In genomic region chr15:81356252-81356651, GRCh38 we compare ENCODE assay signal across 24 cellular contexts. TPM values are rescaled to one million over a fixed set of nuclear protein-coding genes. Genes with fewer than 3 reads are reported as not detected.
DNase-seq lines count a peak whose midpoint lies in the region; ATAC-seq and TF ChIP-seq lines count a peak whose summit lies in the region.
"Had no signal": no experiment of that assay in that cellular context is flagged by ENCODE, and none has a peak within 500 bp of the region (broad histone marks: within the 10 kb centered on the region; RNA-seq: fewer than 3 reads in every experiment).

No MANE protein-coding gene starts in this region.

- peak overlapping the region; percentile 24 for H3K23ac ChIP-seq in mesendoderm (ENCODE audit: low read length)

- H2AK5ac ChIP-seq in mesendoderm (ENCODE audit: low read length): no peak overlapping the region

- H3K79me2 ChIP-seq in mesendoderm (ENCODE audit: control insufficient read depth, insufficient read depth, low read length): no peaks in the 10 kb centered on the region

- H3K56ac ChIP-seq in mesendoderm (ENCODE audit: low read length): no peak overlapping the region

- no peak overlapping the region for H3K18ac ChIP-seq in mesendoderm (ENCODE audit: low read length)

- no peak overlapping the region for H3K4me3 Mint-ChIP-seq in activated CD4-positive, alpha-beta T cell treated with anti-CD3 and anti-CD28 coated beads, Interleukin-2, amount 10 ng/mL, durations not matched to agents 24 days and 14 days
- H3K4me3 Mint-ChIP-seq in activated CD4-positive, alpha-beta T cell treated with anti-CD3 and anti-CD28 coated beads for 36 hours: no peak overlapping the region
- no peak overlapping the region for H3K4me3 Mint-ChIP-seq in WTC11
- no peak overlapping the region for H3K4me3 Mint-ChIP-seq in activated naive CD8-positive, alpha-beta T cell treated with anti-CD3 and anti-CD28 coated beads, Interleukin-2, amount 50 U/mL, for 24 hours
- H3K4me3 Mint-ChIP-seq: CD14-positive monocyte; CD4-positive, alpha-beta T cell; CD8-positive, alpha-beta memory T cell had no signal

- no peak for TF ChIP-seq CTCF in WTC11 (IDR thresholded peaks at IDR 0.05)

- H3K27ac ChIP-seq in mesendoderm (ENCODE audit: low read depth, low read length): no peak overlapping the region
- H3K27ac ChIP-seq: A549; BLaER1 treated with 17β-estradiol and CSF1 and Interleukin-3, amounts not matched to agents 10 nM and 100 nM had no signal

- H2BK120ac ChIP-seq in mesendoderm (ENCODE audit: low read depth, low read length): no peak overlapping the region

- peaks cover 6% of the 10 kb centered on the region for H3K27me3 Mint-ChIP-seq in activated CD4-positive, alpha-beta T cell treated with anti-CD3 and anti-CD28 coated beads, Interleukin-2, amount 10 ng/mL, durations not matched to agents 24 days and 14 days
- no peaks in the 10 kb centered on the region for H3K27me3 Mint-ChIP-seq in activated CD4-positive, alpha-beta T cell treated with anti-CD3 and anti-CD28 coated beads for 36 hours
- H3K27me3 Mint-ChIP-seq in WTC11 (ENCODE audit: low read depth): no peaks in the 10 kb centered on the region
- no peaks in the 10 kb centered on the region for H3K27me3 Mint-ChIP-seq in activated naive CD8-positive, alpha-beta T cell treated with anti-CD3 and anti-CD28 coated beads, Interleukin-2, amount 50 U/mL, for 24 hours
- H3K27me3 Mint-ChIP-seq: CD4-positive, alpha-beta T cell had no signal

- H2BK15ac ChIP-seq in mesendoderm (replicated peaks; ENCODE audit: low read depth): no peak overlapping the region

- no peak overlapping the region for H3K4me3 ChIP-seq in mesendoderm (ENCODE audit: low read length)
- H3K4me3 ChIP-seq: A549; BLaER1 treated with 17β-estradiol and CSF1 and Interleukin-3, amounts not matched to agents 10 nM and 100 nM had no signal

- no peaks in the 10 kb centered on the region for H3K9me3 Mint-ChIP-seq in activated CD4-positive, alpha-beta T cell treated with anti-CD3 and anti-CD28 coated beads, Interleukin-2, amount 10 ng/mL, durations not matched to agents 24 days and 14 days
- no peaks in the 10 kb centered on the region for H3K9me3 Mint-ChIP-seq in activated CD4-positive, alpha-beta T cell treated with anti-CD3 and anti-CD28 coated beads for 36 hours (ENCODE audit: low read depth)
- no peaks in the 10 kb centered on the region for H3K9me3 Mint-ChIP-seq in WTC11
- no peaks in the 10 kb centered on the region for H3K9me3 Mint-ChIP-seq in activated naive CD8-positive, alpha-beta T cell treated with anti-CD3 and anti-CD28 coated beads, Interleukin-2, amount 50 U/mL, for 24 hours
- H3K9me3 Mint-ChIP-seq: CD14-positive monocyte; CD4-positive, alpha-beta T cell; CD8-positive, alpha-beta memory T cell had no signal

- H4K5ac ChIP-seq in mesendoderm (ENCODE audit: low read length): no peak overlapping the region

- no CpG with 5 or more reads among the region's 5 CpGs for WGBS in mesendoderm (ENCODE audit: extremely low coverage, insufficient coverage, low lambda C conversion rate)

- intact Hi-C loops in activated CD4-positive, alpha-beta T cell treated with anti-CD3 and anti-CD28 coated beads, Interleukin-2, amount 10 ng/mL, durations not matched to agents 24 days and 14 days (cut with micrococcal nuclease): no loop called here
- intact Hi-C loops in activated CD4-positive, alpha-beta T cell treated with anti-CD3 and anti-CD28 coated beads for 36 hours (cut with DNase I, micrococcal nuclease): no loop called here

- H2BK5ac ChIP-seq in mesendoderm (ENCODE audit: low read length): no peak overlapping the region

- no peak overlapping the region for H3K27ac Mint-ChIP-seq in activated CD4-positive, alpha-beta T cell treated with anti-CD3 and anti-CD28 coated beads, Interleukin-2, amount 10 ng/mL, durations not matched to agents 24 days and 14 days
- no peak overlapping the region for H3K27ac Mint-ChIP-seq in activated CD4-positive, alpha-beta T cell treated with anti-CD3 and anti-CD28 coated beads for 36 hours
- no peak overlapping the region for H3K27ac Mint-ChIP-seq in WTC11
- H3K27ac Mint-ChIP-seq in activated naive CD8-positive, alpha-beta T cell treated with anti-CD3 and anti-CD28 coated beads, Interleukin-2, amount 50 U/mL, for 24 hours: no peak overlapping the region
- H3K27ac Mint-ChIP-seq: CD14-positive monocyte; CD4-positive, alpha-beta T cell; CD8-positive, alpha-beta memory T cell had no signal

- H3K4me2 ChIP-seq in mesendoderm (ENCODE audit: low read length): no peak overlapping the region
- H3K4me2 ChIP-seq: A549; BLaER1 treated with 17β-estradiol and CSF1 and Interleukin-3, amounts not matched to agents 10 nM and 100 nM had no signal

- H3K27me3 ChIP-seq in mesendoderm (ENCODE audit: insufficient read depth, low read length, poor library complexity): no peaks in the 10 kb centered on the region
- H3K27me3 ChIP-seq: BLaER1 treated with 17β-estradiol and CSF1 and Interleukin-3, amounts not matched to agents 10 nM and 100 nM had no signal

- ATAC-seq in activated CD4-positive, alpha-beta T cell treated with anti-CD3 and anti-CD28 coated beads for 36 hours: no peak
- ATAC-seq in WTC11: peak; percentile 60
- no peak for ATAC-seq in activated naive CD8-positive, alpha-beta T cell treated with anti-CD3 and anti-CD28 coated beads, Interleukin-2, amount 50 U/mL, for 24 hours
- ATAC-seq in HG02798 (IDR thresholded peaks at IDR 0.05; ENCODE audit: poor library complexity, unreplicated experiment): no peak
- ATAC-seq: HCT116 had no signal

- CTCF ChIA-PET in activated CD4-positive, alpha-beta T cell treated with anti-CD3 and anti-CD28 coated beads for 36 hours (lab: Charles Lee): interaction anchor here (0.8 to 3.6 kb wide), 7 partner anchors 9 to 90 kb away, joined by 3 to 18 read pairs (median 3); no protein-coding TSS in a partner anchor
- CTCF ChIA-PET in WTC11 (lab: Charles Lee): interaction anchor here (0.7 to 2.0 kb wide), 9 partner anchors 12 to 90 kb away, joined by 3 to 7 read pairs (median 3); no protein-coding TSS in a partner anchor

- H3K9ac ChIP-seq in mesendoderm (ENCODE audit: low read length): no peak overlapping the region
- H3K9ac ChIP-seq: BLaER1 treated with 17β-estradiol and CSF1 and Interleukin-3, amounts not matched to agents 10 nM and 100 nM had no signal

- no peaks in the 10 kb centered on the region for H3K4me1 Mint-ChIP-seq in activated CD4-positive, alpha-beta T cell treated with anti-CD3 and anti-CD28 coated beads, Interleukin-2, amount 10 ng/mL, durations not matched to agents 24 days and 14 days
- H3K4me1 Mint-ChIP-seq in activated CD4-positive, alpha-beta T cell treated with anti-CD3 and anti-CD28 coated beads for 36 hours: no peaks in the 10 kb centered on the region
- H3K4me1 Mint-ChIP-seq in WTC11: peaks cover 16% of the 10 kb centered on the region
- no peaks in the 10 kb centered on the region for H3K4me1 Mint-ChIP-seq in activated naive CD8-positive, alpha-beta T cell treated with anti-CD3 and anti-CD28 coated beads, Interleukin-2, amount 50 U/mL, for 24 hours
- H3K4me1 Mint-ChIP-seq: CD14-positive monocyte; CD8-positive, alpha-beta memory T cell had no signal

- H3K4ac ChIP-seq in mesendoderm (ENCODE audit: low read depth, low read length): no peak overlapping the region

- POLR2A ChIA-PET in activated CD4-positive, alpha-beta T cell treated with anti-CD3 and anti-CD28 coated beads for 36 hours (lab: Charles Lee): no interaction called here
- POLR2A ChIA-PET in WTC11 (lab: Charles Lee): no interaction called here

- no peak overlapping the region for H4K8ac ChIP-seq in mesendoderm (ENCODE audit: low read depth, low read length)

- no peaks in the 10 kb centered on the region for H3K36me3 Mint-ChIP-seq in activated CD4-positive, alpha-beta T cell treated with anti-CD3 and anti-CD28 coated beads, Interleukin-2, amount 10 ng/mL, durations not matched to agents 24 days and 14 days (ENCODE audit: low read depth)
- no peaks in the 10 kb centered on the region for H3K36me3 Mint-ChIP-seq in activated CD4-positive, alpha-beta T cell treated with anti-CD3 and anti-CD28 coated beads for 36 hours (ENCODE audit: low read depth)
- H3K36me3 Mint-ChIP-seq in WTC11: no peaks in the 10 kb centered on the region
- H3K36me3 Mint-ChIP-seq in activated naive CD8-positive, alpha-beta T cell treated with anti-CD3 and anti-CD28 coated beads, Interleukin-2, amount 50 U/mL, for 24 hours (ENCODE audit: low read depth): no peaks in the 10 kb centered on the region
- H3K36me3 Mint-ChIP-seq: CD14-positive monocyte; CD8-positive, alpha-beta memory T cell had no signal

- DNase-seq in activated CD4-positive, alpha-beta T cell treated with anti-CD3 and anti-CD28 coated beads, Interleukin-2, amount 10 ng/mL, durations not matched to agents 24 days and 14 days: peak; percentile 44
- no peak for DNase-seq in activated CD4-positive, alpha-beta T cell treated with anti-CD3 and anti-CD28 coated beads for 36 hours
- DNase-seq in WTC11 (ENCODE audit: low spot score): no peak
- no peak for DNase-seq in mesendoderm
- DNase-seq in activated naive CD8-positive, alpha-beta T cell treated with anti-CD3 and anti-CD28 coated beads, Interleukin-2, amount 50 U/mL, for 24 hours: no peak
- no peak for DNase-seq in HK-2 (ENCODE audit: unreplicated experiment)
- DNase-seq: 8988T; ACHN; AML-193; BE2C; CD4-positive, alpha-beta T cell; CD8-positive, alpha-beta memory T cell; DMS 273 treated with DMSO at 0.1 percent for 48 hours; DMS53; DMS79 treated with DMSO at 0.1 percent for 48 hours; GF-D8; GOT3 had no signal

- H3K4me1 ChIP-seq in mesendoderm (ENCODE audit: control insufficient read depth, low read depth, low read length): no peaks in the 10 kb centered on the region
- H3K4me1 ChIP-seq: A549; BE2C; BLaER1 treated with 17β-estradiol and CSF1 and Interleukin-3, amounts not matched to agents 10 nM and 100 nM had no signal

- no peaks in the 10 kb centered on the region for H3K36me3 ChIP-seq in mesendoderm (ENCODE audit: control insufficient read depth, insufficient read depth, low read length)
- H3K36me3 ChIP-seq: BE2C; BLaER1 treated with 17β-estradiol and CSF1 and Interleukin-3, amounts not matched to agents 10 nM and 100 nM had no signal

- no peaks in the 10 kb centered on the region for H3K79me1 ChIP-seq in mesendoderm (ENCODE audit: low read length)

TF ChIP-seq in WTC11, 78 proteins besides CTCF, POLR2A, EP300 and RAD21 (continues in another document):
- TF ChIP-seq ZNF317 (CRISPR knock-in tag; IDR thresholded peaks at IDR 0.05; ENCODE audit: borderline replicate concordance, low read depth) (no peak), NR2C2 (CRISPR knock-in tag; IDR thresholded peaks at IDR 0.05) (no peak)

RNA-seq across cellular contexts. Expression of gene TMC3, which starts 17.8 kb away (rescaled TPM):
- total RNA-seq in activated CD4-positive, alpha-beta T cell treated with anti-CD3 and anti-CD28 coated beads, Interleukin-2, amount 10 ng/mL, durations not matched to agents 24 days and 14 days: not detected in 2 replicates
- not detected for total RNA-seq in activated CD4-positive, alpha-beta T cell treated with anti-CD3 and anti-CD28 coated beads for 36 hours
- total RNA-seq in WTC11 (2021): not detected in 3 replicates
- polyA plus RNA-seq in mesendoderm (2013, experiment 1 of 2): not detected
- polyA plus RNA-seq in mesendoderm (2013, experiment 2 of 2): not detected
- total RNA-seq: CD4-positive, alpha-beta T cell; CD8-positive, alpha-beta memory T cell; Daoy; G401 had no signal
- polyA plus RNA-seq: A549; CD14-positive monocyte; CD8-positive, alpha-beta memory T cell had no signal

RNA-seq across cellular contexts. Expression of gene STARD5, which starts 32.3 kb away (rescaled TPM):
- 4.6 and 5.8 TPM in 2 replicates for total RNA-seq in activated CD4-positive, alpha-beta T cell treated with anti-CD3 and anti-CD28 coated beads, Interleukin-2, amount 10 ng/mL, durations not matched to agents 24 days and 14 days
- total RNA-seq in activated CD4-positive, alpha-beta T cell treated with anti-CD3 and anti-CD28 coated beads for 36 hours: 1 to 10 TPM; 8.9 to 9.2 TPM
- 6.3 to 7.2 TPM (median 6.8 TPM) in 3 replicates for total RNA-seq in WTC11 (2021)
- polyA plus RNA-seq in mesendoderm (2013, experiment 1 of 2): 0.74 TPM
- 0.87 TPM for polyA plus RNA-seq in mesendoderm (2013, experiment 2 of 2)
- total RNA-seq: G401 had no signal
